In the genomic region with DNA sequence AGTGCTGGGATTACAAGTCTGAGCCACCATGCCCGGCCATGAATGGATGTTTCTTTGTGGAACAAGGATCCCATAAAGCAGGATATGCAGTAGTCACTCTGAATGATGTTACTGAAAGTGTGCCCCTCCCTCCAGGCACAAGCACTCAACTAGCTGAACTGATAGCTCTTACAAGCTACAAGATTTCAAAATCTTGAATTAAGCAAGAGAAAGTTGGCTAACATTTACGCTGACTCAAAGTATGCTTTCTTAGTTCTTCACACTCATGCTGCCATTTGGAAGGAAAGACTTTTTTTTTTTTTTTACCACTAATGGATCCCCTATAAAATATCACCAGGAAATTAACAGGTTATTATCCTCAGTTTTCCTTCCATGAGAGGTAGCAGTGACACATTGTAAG, we compare ENCODE assay signal across 25 cellular contexts.
"Had no signal": no experiment of that assay in that cellular context is flagged by ENCODE, and none has a peak within 500 bp of the region (broad histone marks: within the 10 kb centered on the region; RNA-seq: fewer than 3 reads in every experiment).

No MANE protein-coding gene starts in this region.

- H3K4me1 ChIP-seq: left ventricle myocardium inferior, sigmoid colon, transverse colon, vagina had no signal

- H3K27me3 Mint-ChIP-seq: activated B cell treated with CpG ODN at 0.5 μM for 24 hours; activated naive CD8-positive, alpha-beta T cell treated with anti-CD3 and anti-CD28 coated beads for 36 hours; dendritic cell treated with granulocyte-macrophage colony-stimulating factor and Interleukin-4, amounts not matched to agents 40 ng/mL and 50 ng/mL, for 4 days; naive thymus-derived CD4-positive, alpha-beta T cell; stimulated activated memory B cell treated with anti-CD40 and anti-IgM and Interleukin-4, amounts not matched to agents 10 μg/mL and 1 μg/mL and 100 μg/mL, for 72 hours had no signal

- H3K4me3 ChIP-seq: left ventricle myocardium inferior, sigmoid colon, smooth muscle cell, transverse colon, vagina had no signal

- H3K27ac Mint-ChIP-seq: activated B cell treated with CpG ODN at 0.5 μM for 24 hours; activated naive CD8-positive, alpha-beta T cell treated with anti-CD3 and anti-CD28 coated beads for 36 hours; activated T-helper 2 cell treated with anti-CD3 and anti-CD28 coated beads, Interferon-gamma antibody, Interleukin-2, Interleukin-4, amounts not matched to agents 10 μg/mL and 5 μg/mL and 100 μg/mL, durations not matched to agents 14 hours and 24 hours and 36 hours; dendritic cell treated with granulocyte-macrophage colony-stimulating factor and Interleukin-4, amounts not matched to agents 40 ng/mL and 50 ng/mL, for 4 days; naive thymus-derived CD4-positive, alpha-beta T cell; stimulated activated memory B cell treated with anti-CD40 and anti-IgM and Interleukin-4, amounts not matched to agents 10 μg/mL and 1 μg/mL and 100 μg/mL, for 72 hours had no signal

- ATAC-seq: activated T-cell treated with anti-CD3 and anti-CD28 coated beads, Interleukin-2, amount 50 U/mL, for 4 hours; naive thymus-derived CD4-positive, alpha-beta T cell; stimulated activated memory B cell treated with anti-CD40 and anti-IgM and Interleukin-4, amounts not matched to agents 10 μg/mL and 1 μg/mL and 100 μg/mL, for 72 hours had no signal

- H3K4me1 Mint-ChIP-seq: activated B cell treated with CpG ODN at 0.5 μM for 24 hours; activated naive CD8-positive, alpha-beta T cell treated with anti-CD3 and anti-CD28 coated beads for 36 hours; naive thymus-derived CD4-positive, alpha-beta T cell; neural crest cell; stimulated activated memory B cell treated with anti-CD40 and anti-IgM and Interleukin-4, amounts not matched to agents 10 μg/mL and 1 μg/mL and 100 μg/mL, for 72 hours had no signal

- H3K27ac ChIP-seq: left ventricle myocardium inferior, sigmoid colon, transverse colon, vagina had no signal

- H3K27me3 ChIP-seq: sigmoid colon, transverse colon, vagina had no signal

- H3K36me3 ChIP-seq: sigmoid colon, transverse colon, vagina had no signal

- DNase-seq: activated B cell treated with CpG ODN at 0.5 μM for 24 hours; activated CD4-positive, alpha-beta T cell treated with anti-CD3 and anti-CD28 coated beads for 4 hours; activated CD4-positive, alpha-beta T cell treated with anti-CD3 and anti-CD28 coated beads, Interleukin-2, amount 50 U/mL, for 48 hours; activated CD8-positive, alpha-beta memory T cell treated with anti-CD3 and anti-CD28 coated beads, Interleukin-2, amount 50 U/mL, for 48 hours; activated naive CD4-positive, alpha-beta T cell treated with Interleukin-2 at 50 U/mL for 16 hours; activated naive CD8-positive, alpha-beta T cell treated with anti-CD3 and anti-CD28 coated beads for 36 hours; activated T-cell treated with anti-CD3 and anti-CD28 coated beads, Interleukin-2, amount 50 U/mL, for 4 hours; amygdala; caudate nucleus; effector CD8-positive, alpha-beta T cell; glutamatergic neuron; hippocampal formation; left ventricle myocardium inferior; naive thymus-derived CD4-positive, alpha-beta T cell; occipital lobe; sigmoid colon; stimulated activated CD4-positive, alpha-beta T cell treated with anti-CD3 and anti-CD28 coated beads, Interleukin-15, amount 100 ng/mL, for 24 hours; T1000; transverse colon had no signal

- H3K36me3 Mint-ChIP-seq: activated naive CD8-positive, alpha-beta T cell treated with anti-CD3 and anti-CD28 coated beads for 36 hours; stimulated activated memory B cell treated with anti-CD40 and anti-IgM and Interleukin-4, amounts not matched to agents 10 μg/mL and 1 μg/mL and 100 μg/mL, for 72 hours had no signal

- H3K4me3 Mint-ChIP-seq: activated B cell treated with CpG ODN at 0.5 μM for 24 hours; activated naive CD8-positive, alpha-beta T cell treated with anti-CD3 and anti-CD28 coated beads for 36 hours; activated T-cell treated with anti-CD3 and anti-CD28 coated beads, Interleukin-2, amount 50 U/mL, for 4 hours; dendritic cell treated with granulocyte-macrophage colony-stimulating factor and Interleukin-4, amounts not matched to agents 40 ng/mL and 50 ng/mL, for 4 days; naive thymus-derived CD4-positive, alpha-beta T cell; neural crest cell; stimulated activated memory B cell treated with anti-CD40 and anti-IgM and Interleukin-4, amounts not matched to agents 10 μg/mL and 1 μg/mL and 100 μg/mL, for 72 hours had no signal
